ENCODE assay signal across 8 cellular contexts in genomic region chr15:59803293-59803966, GRCh38.
A peak's percentile ranks its signal among the peaks of the same experiment; 100 is the strongest.
DNase-seq lines count a peak whose midpoint lies in the region; ATAC-seq lines count a peak whose summit lies in the region.
"Not testable (repeated sequence)": the region's sequence is repeated elsewhere in the genome, so short reads cannot be mapped to it uniquely, and the experiment has no call there.

No MANE protein-coding gene starts in this region.

- not testable (repeated sequence) for H3K9me3 Mint-ChIP-seq in activated T-cell treated with anti-CD3 and anti-CD28 coated beads, Interleukin-2, amount 50 U/mL, for 72 hours

- peak overlapping the region; percentile 71 to 86 for H3K4me3 Mint-ChIP-seq in activated T-cell treated with anti-CD3 and anti-CD28 coated beads, Interleukin-2, amount 50 U/mL, for 72 hours

- H3K4me1 Mint-ChIP-seq in activated T-cell treated with anti-CD3 and anti-CD28 coated beads, Interleukin-2, amount 50 U/mL, for 72 hours (ENCODE audit: low read depth), result peaks cover 53% of the 10 kb centered on the region

- peak; percentile 78 for DNase-seq in Daoy (ENCODE audit: low read depth)
- DNase-seq in NCI-H510A (lab: John Stamatoyannopoulos, UW), result peak; percentile 60
- DNase-seq in activated CD4-positive, alpha-beta T cell treated with anti-CD3 and anti-CD28 coated beads for 1 hour, result peak; percentile 57
- DNase-seq in activated T-cell treated with anti-CD3 and anti-CD28 coated beads, Interleukin-2, amount 50 U/mL, for 72 hours, result peak; percentile 65 to 68
- peak; percentile 40 for DNase-seq in effector CD4-positive, alpha-beta T cell
- peak; percentile 88 for DNase-seq in islet precursor cell
- DNase-seq in stimulated activated CD4-positive, alpha-beta T cell treated with anti-CD3 and anti-CD28 coated beads, Interleukin-15, amount 100 ng/mL, for 1 hour (ENCODE audit: low read depth in 1 of 2, low spot score in 1 of 2), result peak; percentile 28 to 49
- DNase-seq in stimulated activated naive CD8-positive, alpha-beta T cell treated with anti-CD3 and anti-CD28 coated beads, Interleukin-15, Interleukin-2, amounts not matched to agents 100 U/mL and 50 U/mL, for 24 hours, result peak; percentile 51

- H3K36me3 Mint-ChIP-seq in activated T-cell treated with anti-CD3 and anti-CD28 coated beads, Interleukin-2, amount 50 U/mL, for 72 hours (ENCODE audit: insufficient read depth in 2 of 2), result peaks cover 5 to 11% of the 10 kb centered on the region in 2 donors

- not testable (repeated sequence) for H3K27me3 Mint-ChIP-seq in activated T-cell treated with anti-CD3 and anti-CD28 coated beads, Interleukin-2, amount 50 U/mL, for 72 hours (ENCODE audit: low read depth)

- peak overlapping the region; percentile 45 for H3K27ac Mint-ChIP-seq in activated T-cell treated with anti-CD3 and anti-CD28 coated beads, Interleukin-2, amount 50 U/mL, for 72 hours

- ATAC-seq in activated T-cell treated with anti-CD3 and anti-CD28 coated beads, Interleukin-2, amount 50 U/mL, for 72 hours (replicated peaks in 1 of 2); stimulated activated naive CD8-positive, alpha-beta T cell treated with anti-CD3 and anti-CD28 coated beads, Interleukin-15, Interleukin-2, amounts not matched to agents 100 U/mL and 50 U/mL, for 24 hours: not testable (repeated sequence)
